In the genomic region with DNA sequence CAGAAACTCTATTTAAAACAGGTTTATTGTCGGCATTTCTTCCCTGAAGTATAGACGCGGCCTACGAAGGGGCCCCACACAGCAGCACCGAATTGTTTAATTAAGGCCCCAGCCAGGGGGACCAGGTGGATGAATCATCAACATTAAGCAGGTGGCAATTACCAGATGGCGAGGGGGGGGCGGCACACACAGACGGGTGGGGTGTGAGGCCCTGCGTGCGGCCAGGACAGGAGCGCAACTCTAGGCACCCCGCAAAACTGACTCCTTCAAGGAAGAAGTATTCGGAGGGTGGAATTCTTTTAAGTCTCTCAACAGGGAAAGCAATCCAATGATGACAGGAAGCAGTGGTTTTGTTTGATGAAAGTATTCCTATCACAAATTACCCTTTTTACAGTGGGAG, we compare ENCODE assay signal across 23 cellular contexts.
"Had no signal": no experiment of that assay in that cellular context is flagged by ENCODE, and none has a peak within 500 bp of the region (broad histone marks: within the 10 kb centered on the region; RNA-seq: fewer than 3 reads in every experiment).

No MANE protein-coding gene starts in this region.

- H3K9me3 ChIP-seq: body of pancreas, breast epithelium, SJCRH30 had no signal

- H3K4me1 ChIP-seq: body of pancreas, breast epithelium, SJCRH30 had no signal

- H3K4me2 ChIP-seq: KMS-11 had no signal

- H3K27me3 ChIP-seq: SJCRH30 had no signal

- H3K9ac ChIP-seq: KMS-11 had no signal

- DNase-seq: activated CD4-positive, alpha-beta T cell treated with anti-CD3 and anti-CD28 coated beads, Interleukin-2, amount 10 ng/mL, durations not matched to agents 24 days and 14 days; activated CD4-positive, alpha-beta T cell treated with anti-CD3 and anti-CD28 coated beads, Interleukin-2, amount 50 U/mL, for 4 hours; activated CD8-positive, alpha-beta T cell treated with anti-CD3 and anti-CD28 coated beads for 36 hours; activated gamma-delta T cell; activated naive CD4-positive, alpha-beta T cell treated with Interleukin-2 at 50 U/mL for 16 hours; activated naive CD8-positive, alpha-beta T cell treated with anti-CD3 and anti-CD28 coated beads, Interleukin-2, amount 10 ng/mL, durations not matched to agents 7 days and 5 days; activated T-cell treated with anti-CD3 and anti-CD28 coated beads, Interleukin-2, amount 50 U/mL, for 24 hours; amygdala; body of pancreas; NCI-H1105; NCI-H1417 treated with DMSO at 0.1 percent for 48 hours; NCI-H1694 treated with DMSO at 0.1 percent for 48 hours; NCI-H2029; NCI-H2227 treated with DMSO at 0.1 percent for 48 hours; NCI-H446; NCI-H526; SHP77; SJCRH30 had no signal

- H3K4me3 ChIP-seq: body of pancreas, breast epithelium, coronary artery, SJCRH30, SK-N-MC had no signal

- H3K36me3 ChIP-seq: breast epithelium, SJCRH30 had no signal

- ATAC-seq: activated CD8-positive, alpha-beta T cell treated with anti-CD3 and anti-CD28 coated beads for 36 hours; body of pancreas; Panc1 had no signal

- H3K27ac ChIP-seq: body of pancreas, breast epithelium, coronary artery, KMS-11, SJCRH30, SK-N-MC had no signal
